In the genomic region with DNA sequence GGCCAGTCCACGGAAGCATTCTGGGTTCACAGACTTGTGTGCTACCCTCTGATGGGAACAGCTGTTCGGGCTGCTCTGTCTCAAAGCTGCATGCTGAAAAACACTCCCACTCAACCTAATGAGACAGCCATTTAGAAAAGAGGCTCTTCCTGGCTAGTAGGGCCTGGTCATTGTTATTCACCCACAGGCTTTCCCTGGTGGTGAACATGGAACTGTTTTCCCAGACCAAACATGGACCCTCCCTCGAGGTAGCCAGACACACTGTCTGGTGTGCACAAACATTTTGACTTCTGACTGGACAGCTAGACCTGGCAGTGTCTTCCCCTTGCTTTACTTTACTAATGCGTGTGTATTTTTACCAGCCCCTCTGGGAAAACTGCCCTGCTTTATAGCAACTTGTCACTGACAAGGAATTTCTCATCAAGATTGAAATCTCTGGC, we compare ENCODE assay signal across 1 cellular context.
TF ChIP-seq lines count a peak whose summit lies in the region.

No MANE protein-coding gene starts in this region.

TF ChIP-seq in endothelial cell of umbilical vein, 7 proteins besides CTCF, POLR2A, EP300 and RAD21:
- TF ChIP-seq, protein P1, sequence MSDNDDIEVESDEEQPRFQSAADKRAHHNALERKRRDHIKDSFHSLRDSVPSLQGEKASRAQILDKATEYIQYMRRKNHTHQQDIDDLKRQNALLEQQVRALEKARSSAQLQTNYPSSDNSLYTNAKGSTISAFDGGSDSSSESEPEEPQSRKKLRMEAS (IDR thresholded peaks at IDR 0.05; ENCODE audit: insufficient read depth, insufficient read length): no peak
- TF ChIP-seq FOS (IDR thresholded peaks at IDR 0.05; ENCODE audit: borderline replicate concordance, insufficient read depth, low read length) (no peak), GATA2 (IDR thresholded peaks at IDR 0.05; ENCODE audit: insufficient read depth, insufficient read length, low read depth, low read length) (no peak), EZH2 (IDR thresholded peaks at IDR 0.05; ENCODE audit: borderline replicate concordance, low read depth, low read length, severe bottlenecking) (no peak), POLR2AphosphoS5 (IDR thresholded peaks at IDR 0.05; ENCODE audit: insufficient read depth, low read depth, low read length) (no peak), MYC (IDR thresholded peaks at IDR 0.05; ENCODE audit: low read depth, low read length) (no peak), JUN (IDR thresholded peaks at IDR 0.05; ENCODE audit: borderline replicate concordance, insufficient read depth, insufficient read length, low read depth) (no peak)
